In genomic region chr19:49336482-49337266, GRCh38 we compare ENCODE assay signal across 13 cellular contexts. TPM values are rescaled to one million over a fixed set of nuclear protein-coding genes. Genes with fewer than 3 reads are reported as not detected.
A peak's percentile ranks its signal among the peaks of the same experiment; 100 is the strongest.
DNase-seq lines count a peak whose midpoint lies in the region; ATAC-seq, FAIRE-seq and TF ChIP-seq lines count a peak whose summit lies in the region.
"Had no signal": no experiment of that assay in that cellular context is flagged by ENCODE, and none has a peak within 500 bp of the region (broad histone marks: within the 10 kb centered on the region; RNA-seq: fewer than 3 reads in every experiment).

No MANE protein-coding gene starts in this region.

- no peaks in the 10 kb centered on the region for H3K9me3 Mint-ChIP-seq in activated naive CD4-positive, alpha-beta T cell treated with anti-CD3 and anti-CD28 coated beads, Interleukin-2, amount 10 ng/mL, durations not matched to agents 7 days and 5 days
- H3K9me3 Mint-ChIP-seq in activated CD8-positive, alpha-beta T cell treated with anti-CD3 and anti-CD28 coated beads for 36 hours, result no peaks in the 10 kb centered on the region

- CTCF ChIA-PET in activated naive CD4-positive, alpha-beta T cell treated with anti-CD3 and anti-CD28 coated beads, Interleukin-2, amount 10 ng/mL, durations not matched to agents 7 days and 5 days (lab: Charles Lee), result no interaction called here
- CTCF ChIA-PET in activated CD8-positive, alpha-beta T cell treated with anti-CD3 and anti-CD28 coated beads for 36 hours (lab: Charles Lee), result interaction anchor here (1.2 to 2.4 kb wide), 3 partner anchors 9 to 70 kb away, joined by 4 to 10 read pairs (median 5); no protein-coding TSS in a partner anchor

- H3K27ac Mint-ChIP-seq in activated naive CD4-positive, alpha-beta T cell treated with anti-CD3 and anti-CD28 coated beads, Interleukin-2, amount 10 ng/mL, durations not matched to agents 7 days and 5 days, result peak overlapping the region; percentile 99
- H3K27ac Mint-ChIP-seq in activated CD8-positive, alpha-beta T cell treated with anti-CD3 and anti-CD28 coated beads for 36 hours, result peak overlapping the region; percentile 100

- peak overlapping the region; percentile 46 for H3K4me3 ChIP-seq in upper lobe of right lung

- ATAC-seq in activated CD8-positive, alpha-beta T cell treated with anti-CD3 and anti-CD28 coated beads for 36 hours, result no peak
- no peak for ATAC-seq in upper lobe of right lung
- ATAC-seq: pancreas had no signal

- POLR2A ChIA-PET in activated CD8-positive, alpha-beta T cell treated with anti-CD3 and anti-CD28 coated beads for 36 hours (lab: Charles Lee), result interaction anchor here (0.5 to 1.4 kb wide), 7 partner anchors 11 to 152 kb away, joined by 3 to 4 read pairs (median 3); partner anchors contain the start of gene DKKL1

- no peaks in the 10 kb centered on the region for H3K27me3 Mint-ChIP-seq in activated naive CD4-positive, alpha-beta T cell treated with anti-CD3 and anti-CD28 coated beads, Interleukin-2, amount 10 ng/mL, durations not matched to agents 7 days and 5 days
- no peaks in the 10 kb centered on the region for H3K27me3 Mint-ChIP-seq in activated CD8-positive, alpha-beta T cell treated with anti-CD3 and anti-CD28 coated beads for 36 hours

- peaks cover 13% of the 10 kb centered on the region for H3K4me1 ChIP-seq in upper lobe of right lung

- H3K27ac ChIP-seq in upper lobe of right lung, result peak overlapping the region; percentile 73
- H3K27ac ChIP-seq: epithelial cell of prostate, pancreas had no signal

- no peak for FAIRE-seq in HTR-8/SVneo (lab: Jason Lieb, UNC)
- FAIRE-seq: bronchial epithelial cell, G401.6, pancreas had no signal

- H3K27me3 ChIP-seq in upper lobe of right lung, result no peaks in the 10 kb centered on the region
- H3K27me3 ChIP-seq: pancreas had no signal

- peaks cover 76% of the 10 kb centered on the region for H3K4me1 Mint-ChIP-seq in activated naive CD4-positive, alpha-beta T cell treated with anti-CD3 and anti-CD28 coated beads, Interleukin-2, amount 10 ng/mL, durations not matched to agents 7 days and 5 days
- peaks cover 56% of the 10 kb centered on the region for H3K4me1 Mint-ChIP-seq in activated CD8-positive, alpha-beta T cell treated with anti-CD3 and anti-CD28 coated beads for 36 hours (ENCODE audit: low read depth)

- H3K4me3 Mint-ChIP-seq in activated naive CD4-positive, alpha-beta T cell treated with anti-CD3 and anti-CD28 coated beads, Interleukin-2, amount 10 ng/mL, durations not matched to agents 7 days and 5 days, result peak overlapping the region; percentile 98
- peak overlapping the region; percentile 99 for H3K4me3 Mint-ChIP-seq in activated CD8-positive, alpha-beta T cell treated with anti-CD3 and anti-CD28 coated beads for 36 hours

- H3K36me3 Mint-ChIP-seq in activated naive CD4-positive, alpha-beta T cell treated with anti-CD3 and anti-CD28 coated beads, Interleukin-2, amount 10 ng/mL, durations not matched to agents 7 days and 5 days, result peaks cover 39% of the 10 kb centered on the region
- peaks cover 34% of the 10 kb centered on the region for H3K36me3 Mint-ChIP-seq in activated CD8-positive, alpha-beta T cell treated with anti-CD3 and anti-CD28 coated beads for 36 hours (ENCODE audit: low read depth)

- intact Hi-C loops in activated CD8-positive, alpha-beta T cell treated with anti-CD3 and anti-CD28 coated beads for 36 hours (cut with micrococcal nuclease), result no loop called here
- intact Hi-C loops in upper lobe of right lung (cut with DNase I), result no loop called here

- H3K9me3 ChIP-seq in upper lobe of right lung, result no peaks in the 10 kb centered on the region
- H3K9me3 ChIP-seq: pancreas had no signal

- H3K36me3 ChIP-seq in upper lobe of right lung, result peaks cover 6% of the 10 kb centered on the region

- DNase-seq in activated naive CD4-positive, alpha-beta T cell treated with anti-CD3 and anti-CD28 coated beads, Interleukin-2, amount 10 ng/mL, durations not matched to agents 7 days and 5 days, result no peak
- no peak for DNase-seq in activated naive CD4-positive, alpha-beta T cell treated with anti-CD3 and anti-CD28 coated beads, Interleukin-2, amount 50 U/mL, for 16 hours
- no peak for DNase-seq in activated CD8-positive, alpha-beta T cell treated with anti-CD3 and anti-CD28 coated beads for 36 hours
- DNase-seq in islet precursor cell (peak; percentile 38), upper lobe of right lung (peak; percentile 51), HTR-8/SVneo (ENCODE audit: insufficient read length, low spot score) (no peak), hypothalamus (lab: John Stamatoyannopoulos, UW) (no peak), KG1 (lab: John Stamatoyannopoulos, UW) (no peak)
- DNase-seq: T-helper 9 cell had no signal

- TF ChIP-seq CTCF in activated CD8-positive, alpha-beta T cell treated with anti-CD3 and anti-CD28 coated beads for 36 hours (IDR thresholded peaks at IDR 0.05), result no peak
- TF ChIP-seq CTCF in upper lobe of right lung (IDR thresholded peaks at IDR 0.05), result no peak

RNA-seq across cellular contexts. Expression of gene CD37, which starts 1.5 kb away (rescaled TPM):
- total RNA-seq in activated CD8-positive, alpha-beta T cell treated with anti-CD3 and anti-CD28 coated beads for 36 hours, result 100 to 1,000 TPM; 131 to 137 TPM
- 101 TPM for total RNA-seq in upper lobe of right lung
- total RNA-seq: bronchial epithelial cell had no signal

RNA-seq across cellular contexts. Expression of gene SLC6A16, which starts 11.7 kb away (rescaled TPM):
- total RNA-seq in activated CD8-positive, alpha-beta T cell treated with anti-CD3 and anti-CD28 coated beads for 36 hours, result 1 to 10 TPM in 1 of 2 experiments, under 1 TPM in 1; 0.61 to 1.1 TPM
- total RNA-seq in upper lobe of right lung, result 4.5 TPM
- total RNA-seq: bronchial epithelial cell had no signal

RNA-seq across cellular contexts. Expression of gene TEAD2, which starts 25.5 kb away (rescaled TPM):
- not detected for total RNA-seq in activated CD8-positive, alpha-beta T cell treated with anti-CD3 and anti-CD28 coated beads for 36 hours
- total RNA-seq in upper lobe of right lung, result 36.4 TPM

RNA-seq across cellular contexts. Expression of gene DKKL1, which starts 27.0 kb away (rescaled TPM):
- not detected for total RNA-seq in activated CD8-positive, alpha-beta T cell treated with anti-CD3 and anti-CD28 coated beads for 36 hours
- not detected for total RNA-seq in upper lobe of right lung
- total RNA-seq: bronchial epithelial cell had no signal

RNA-seq across cellular contexts. Expression of gene KASH5, which starts 51.4 kb away (rescaled TPM):
- total RNA-seq in activated CD8-positive, alpha-beta T cell treated with anti-CD3 and anti-CD28 coated beads for 36 hours, result under 1 TPM in 1 of 2 experiments, not detected in 1; 0.95 TPM
- 2.2 TPM for total RNA-seq in upper lobe of right lung
- total RNA-seq: bronchial epithelial cell had no signal

Comparison
In these comparisons a context has a peak if more than half of its experiments do, and no peak if none do; other contexts are left out.
1. DNase-seq: peak in islet precursor cell (single experiment) and upper lobe of right lung (single experiment); none in activated naive CD4-positive, alpha-beta T cell treated with anti-CD3 and anti-CD28 coated beads, Interleukin-2, amount 10 ng/mL, durations not matched to agents 7 days and 5 days (single experiment), activated naive CD4-positive, alpha-beta T cell treated with anti-CD3 and anti-CD28 coated beads, Interleukin-2, amount 50 U/mL, for 16 hours (single experiment), activated CD8-positive, alpha-beta T cell treated with anti-CD3 and anti-CD28 coated beads for 36 hours (single experiment), HTR-8/SVneo (single experiment), hypothalamus (0 of 51) and KG1 (single experiment).
2. RNA of gene TEAD2, which starts 25.5 kb away (total RNA-seq): 36.4 TPM in upper lobe of right lung (single experiment); not detected in activated CD8-positive, alpha-beta T cell treated with anti-CD3 and anti-CD28 coated beads for 36 hours; every median in the first group is over 10 times any median in the second.